ENCODE assay signal across 19 cellular contexts in genomic region chr3:71355037-71355436, GRCh38.
"Had no signal": no experiment of that assay in that cellular context is flagged by ENCODE, and none has a peak within 500 bp of the region (broad histone marks: within the 10 kb centered on the region; RNA-seq: fewer than 3 reads in every experiment).

No MANE protein-coding gene starts in this region.

- H3K27me3 ChIP-seq: esophagus muscularis mucosa, gastroesophageal sphincter, heart right ventricle, neutrophil, sigmoid colon, tibial nerve had no signal

- H3K4me3 ChIP-seq: esophagus muscularis mucosa, gastroesophageal sphincter, heart right ventricle, sigmoid colon, tibial nerve had no signal

- H3K4me3 Mint-ChIP-seq: activated CD4-positive, alpha-beta T cell treated with anti-CD3 and anti-CD28 coated beads, Interleukin-2, amount 10 ng/mL, durations not matched to agents 24 days and 14 days; activated naive CD4-positive, alpha-beta T cell treated with anti-CD3 and anti-CD28 coated beads, Interleukin-2, amount 10 ng/mL, durations not matched to agents 7 days and 5 days; dendritic cell treated with granulocyte-macrophage colony-stimulating factor and Interleukin-4, amounts not matched to agents 40 ng/mL and 50 ng/mL, for 4 days; natural killer cell; WTC11 had no signal

- H3K9me3 ChIP-seq: esophagus muscularis mucosa, gastroesophageal sphincter, heart right ventricle, neutrophil, sigmoid colon, SK-N-SH, tibial nerve had no signal

- H3K9me3 Mint-ChIP-seq: activated CD4-positive, alpha-beta T cell treated with anti-CD3 and anti-CD28 coated beads, Interleukin-2, amount 10 ng/mL, durations not matched to agents 24 days and 14 days; activated naive CD4-positive, alpha-beta T cell treated with anti-CD3 and anti-CD28 coated beads, Interleukin-2, amount 10 ng/mL, durations not matched to agents 7 days and 5 days; dendritic cell treated with granulocyte-macrophage colony-stimulating factor and Interleukin-4, amounts not matched to agents 40 ng/mL and 50 ng/mL, for 4 days; natural killer cell; WTC11 had no signal

- H3K27ac Mint-ChIP-seq: activated naive CD4-positive, alpha-beta T cell treated with anti-CD3 and anti-CD28 coated beads, Interleukin-2, amount 10 ng/mL, durations not matched to agents 7 days and 5 days; dendritic cell treated with granulocyte-macrophage colony-stimulating factor and Interleukin-4, amounts not matched to agents 40 ng/mL and 50 ng/mL, for 4 days; natural killer cell; WTC11 had no signal

- H2AFZ ChIP-seq: parathyroid adenoma had no signal

- DNase-seq: activated CD4-positive, alpha-beta T cell treated with anti-CD3 and anti-CD28 coated beads, Interleukin-2, amount 10 ng/mL, durations not matched to agents 24 days and 14 days; activated CD8-positive, alpha-beta memory T cell treated with anti-CD3 and anti-CD28 coated beads for 24 hours; activated CD8-positive, alpha-beta memory T cell treated with anti-CD3 and anti-CD28 coated beads, Interleukin-2, amount 50 U/mL, for 48 hours; activated naive CD4-positive, alpha-beta T cell treated with anti-CD3 and anti-CD28 coated beads, Interleukin-2, amount 10 ng/mL, durations not matched to agents 7 days and 5 days; cerebellar nuclear complex; effector CD8-positive, alpha-beta T cell; heart right ventricle; left ventricle myocardium superior; natural killer cell; sigmoid colon; SK-N-SH; stimulated activated CD4-positive, alpha-beta T cell treated with anti-CD3 and anti-CD28 coated beads, Interleukin-4, amount 100 ng/mL, for 4 hours had no signal

- ATAC-seq: gastroesophageal sphincter, left ventricle myocardium superior, natural killer cell, WTC11 had no signal

- H3K9ac ChIP-seq: parathyroid adenoma, SK-N-SH had no signal

- H3K9me2 ChIP-seq: SK-N-SH had no signal

- H3K4me1 Mint-ChIP-seq: natural killer cell, WTC11 had no signal

- H3K36me3 Mint-ChIP-seq: natural killer cell, WTC11 had no signal

- H3K27ac ChIP-seq: esophagus muscularis mucosa, gastroesophageal sphincter, heart right ventricle, neutrophil, parathyroid adenoma, sigmoid colon, tibial nerve had no signal

- H3K4me2 ChIP-seq: SK-N-SH had no signal

- H3K27me3 Mint-ChIP-seq: activated naive CD4-positive, alpha-beta T cell treated with anti-CD3 and anti-CD28 coated beads, Interleukin-2, amount 10 ng/mL, durations not matched to agents 7 days and 5 days; dendritic cell treated with granulocyte-macrophage colony-stimulating factor and Interleukin-4, amounts not matched to agents 40 ng/mL and 50 ng/mL, for 4 days had no signal

- H3K36me3 ChIP-seq: sigmoid colon had no signal
